Comparison of ENCODE assay signal across 8 cellular contexts in the genomic region with DNA sequence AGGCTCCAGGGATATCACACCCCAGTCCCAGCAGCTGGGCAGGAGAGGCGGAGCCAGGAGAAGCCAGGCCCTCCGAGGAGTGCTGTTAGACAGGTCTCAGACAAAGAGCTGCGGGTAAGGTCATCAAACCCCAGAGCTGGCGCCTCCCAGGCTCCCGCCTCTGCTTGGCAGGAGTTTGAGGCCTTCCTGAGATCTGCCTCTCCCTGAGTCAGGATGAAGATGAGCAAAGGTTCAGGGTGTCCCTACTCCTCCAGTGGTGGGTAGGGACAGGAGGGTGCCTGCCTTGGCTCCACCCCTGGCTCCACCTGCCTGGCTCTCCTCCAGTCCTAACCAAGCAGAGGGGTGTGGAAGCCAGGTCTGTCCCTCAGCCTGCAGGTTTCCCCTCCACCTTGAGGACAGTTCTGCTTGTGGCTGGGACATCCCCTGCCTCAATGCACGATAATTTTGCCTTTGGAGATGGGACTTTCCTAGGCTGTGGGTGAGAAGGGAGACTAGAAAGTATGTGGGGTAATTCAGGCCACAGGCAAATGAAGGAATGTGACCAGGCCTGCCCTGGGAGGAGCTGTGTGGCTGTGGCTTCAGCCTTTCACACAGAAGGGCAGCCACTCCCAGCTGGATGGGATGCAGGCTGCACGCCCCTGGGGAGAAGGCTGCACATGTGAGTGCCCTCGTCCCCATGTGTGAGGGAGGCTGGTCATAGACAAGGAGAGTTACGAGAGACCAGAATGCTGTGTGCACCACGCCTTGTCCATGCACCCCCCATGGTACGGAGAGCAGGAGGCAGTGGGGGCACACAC.
A peak's percentile ranks its signal among the peaks of the same experiment; 100 is the strongest.
DNase-seq lines count a peak whose midpoint lies in the region; ATAC-seq and TF ChIP-seq lines count a peak whose summit lies in the region.

No MANE protein-coding gene starts in this region.

- no peak overlapping the region for H3K27ac ChIP-seq in tibial artery

- H3K4me3 ChIP-seq in mucosa of stomach (ENCODE audit: low read length) (peak overlapping the region; percentile 3), tibial artery (no peak overlapping the region)

- ATAC-seq in HG02623 (IDR thresholded peaks at IDR 0.05; ENCODE audit: unreplicated experiment), result peak; percentile 45

- H3K9me3 ChIP-seq in mucosa of stomach (ENCODE audit: control insufficient read depth, low read length) (no peaks in the 10 kb centered on the region), tibial artery (no peaks in the 10 kb centered on the region)

- H3K36me3 ChIP-seq in mucosa of stomach (ENCODE audit: control insufficient read depth, insufficient read depth, low read length), result no peaks in the 10 kb centered on the region
- H3K36me3 ChIP-seq in tibial artery, result no peaks in the 10 kb centered on the region

- TF ChIP-seq CTCF in tibial artery (IDR thresholded peaks at IDR 0.05), result no peak

- H3K4me1 ChIP-seq in mucosa of stomach (ENCODE audit: control insufficient read depth, insufficient read depth, low read length) (peaks cover 41% of the 10 kb centered on the region), tibial artery (peaks cover 0 to 32% (median 7%) of the 10 kb centered on the region in 4 donors)

- intact Hi-C loops in tibial artery (cut with DNase I; ENCODE audit: low total_unique reads), result no loop called here

- peak overlapping the region; percentile 51 for H3K9ac ChIP-seq in mucosa of stomach (ENCODE audit: low read length)

- DNase-seq in NCI-H345 (lab: John Stamatoyannopoulos, UW) (peak; percentile 25), NCI-H345 treated with DMSO at 0.1 percent for 48 hours (lab: John Stamatoyannopoulos, UW; ENCODE audit: unreplicated experiment) (no peak), SW480 (ENCODE audit: low spot score) (peak; percentile 85), putamen (ENCODE audit: low spot score) (no peak), tibial artery (no peak)
- DNase-seq in activated CD4-positive, alpha-beta T cell treated with anti-CD3 and anti-CD28 coated beads for 1 hour, result no peak

- H3K27me3 ChIP-seq in mucosa of stomach (ENCODE audit: control insufficient read depth, insufficient read depth, low read length) (no peaks in the 10 kb centered on the region), tibial artery (peaks cover 3 to 34% of the 10 kb centered on the region in 2 donors)

Comparison
In these comparisons a context has a peak if more than half of its experiments do, and no peak if none do; other contexts are left out.
1. DNase-seq: peak in NCI-H345 (single experiment) and SW480 (single experiment); none in NCI-H345 treated with DMSO at 0.1 percent for 48 hours (single experiment), putamen (single experiment), activated CD4-positive, alpha-beta T cell treated with anti-CD3 and anti-CD28 coated beads for 1 hour (single experiment) and tibial artery (0 of 2).